In the genomic region with DNA sequence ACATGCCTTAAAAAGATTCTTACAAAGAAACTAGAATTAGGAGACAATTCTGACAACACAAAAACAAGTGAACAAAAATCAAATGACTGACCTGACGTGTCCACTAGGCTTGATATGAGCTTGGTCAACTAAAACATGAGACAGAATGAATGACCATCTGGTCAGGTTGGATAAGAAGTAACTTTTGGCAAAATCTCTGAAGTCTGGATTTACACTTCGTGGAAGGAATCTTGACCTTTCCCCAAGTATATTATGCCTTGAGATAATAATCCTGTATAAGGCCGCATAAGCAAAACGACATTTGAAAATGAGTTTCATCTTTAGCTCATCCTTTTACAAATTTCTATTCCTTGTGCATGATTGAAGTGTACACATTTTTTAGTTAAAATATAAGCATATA, we compare ENCODE assay signal across 1 cellular context.
TF ChIP-seq lines count a peak whose summit lies in the region.

No MANE protein-coding gene starts in this region.

TF ChIP-seq in GM23338, 12 proteins besides CTCF, POLR2A, EP300 and RAD21:
- TF ChIP-seq, protein P1, sequence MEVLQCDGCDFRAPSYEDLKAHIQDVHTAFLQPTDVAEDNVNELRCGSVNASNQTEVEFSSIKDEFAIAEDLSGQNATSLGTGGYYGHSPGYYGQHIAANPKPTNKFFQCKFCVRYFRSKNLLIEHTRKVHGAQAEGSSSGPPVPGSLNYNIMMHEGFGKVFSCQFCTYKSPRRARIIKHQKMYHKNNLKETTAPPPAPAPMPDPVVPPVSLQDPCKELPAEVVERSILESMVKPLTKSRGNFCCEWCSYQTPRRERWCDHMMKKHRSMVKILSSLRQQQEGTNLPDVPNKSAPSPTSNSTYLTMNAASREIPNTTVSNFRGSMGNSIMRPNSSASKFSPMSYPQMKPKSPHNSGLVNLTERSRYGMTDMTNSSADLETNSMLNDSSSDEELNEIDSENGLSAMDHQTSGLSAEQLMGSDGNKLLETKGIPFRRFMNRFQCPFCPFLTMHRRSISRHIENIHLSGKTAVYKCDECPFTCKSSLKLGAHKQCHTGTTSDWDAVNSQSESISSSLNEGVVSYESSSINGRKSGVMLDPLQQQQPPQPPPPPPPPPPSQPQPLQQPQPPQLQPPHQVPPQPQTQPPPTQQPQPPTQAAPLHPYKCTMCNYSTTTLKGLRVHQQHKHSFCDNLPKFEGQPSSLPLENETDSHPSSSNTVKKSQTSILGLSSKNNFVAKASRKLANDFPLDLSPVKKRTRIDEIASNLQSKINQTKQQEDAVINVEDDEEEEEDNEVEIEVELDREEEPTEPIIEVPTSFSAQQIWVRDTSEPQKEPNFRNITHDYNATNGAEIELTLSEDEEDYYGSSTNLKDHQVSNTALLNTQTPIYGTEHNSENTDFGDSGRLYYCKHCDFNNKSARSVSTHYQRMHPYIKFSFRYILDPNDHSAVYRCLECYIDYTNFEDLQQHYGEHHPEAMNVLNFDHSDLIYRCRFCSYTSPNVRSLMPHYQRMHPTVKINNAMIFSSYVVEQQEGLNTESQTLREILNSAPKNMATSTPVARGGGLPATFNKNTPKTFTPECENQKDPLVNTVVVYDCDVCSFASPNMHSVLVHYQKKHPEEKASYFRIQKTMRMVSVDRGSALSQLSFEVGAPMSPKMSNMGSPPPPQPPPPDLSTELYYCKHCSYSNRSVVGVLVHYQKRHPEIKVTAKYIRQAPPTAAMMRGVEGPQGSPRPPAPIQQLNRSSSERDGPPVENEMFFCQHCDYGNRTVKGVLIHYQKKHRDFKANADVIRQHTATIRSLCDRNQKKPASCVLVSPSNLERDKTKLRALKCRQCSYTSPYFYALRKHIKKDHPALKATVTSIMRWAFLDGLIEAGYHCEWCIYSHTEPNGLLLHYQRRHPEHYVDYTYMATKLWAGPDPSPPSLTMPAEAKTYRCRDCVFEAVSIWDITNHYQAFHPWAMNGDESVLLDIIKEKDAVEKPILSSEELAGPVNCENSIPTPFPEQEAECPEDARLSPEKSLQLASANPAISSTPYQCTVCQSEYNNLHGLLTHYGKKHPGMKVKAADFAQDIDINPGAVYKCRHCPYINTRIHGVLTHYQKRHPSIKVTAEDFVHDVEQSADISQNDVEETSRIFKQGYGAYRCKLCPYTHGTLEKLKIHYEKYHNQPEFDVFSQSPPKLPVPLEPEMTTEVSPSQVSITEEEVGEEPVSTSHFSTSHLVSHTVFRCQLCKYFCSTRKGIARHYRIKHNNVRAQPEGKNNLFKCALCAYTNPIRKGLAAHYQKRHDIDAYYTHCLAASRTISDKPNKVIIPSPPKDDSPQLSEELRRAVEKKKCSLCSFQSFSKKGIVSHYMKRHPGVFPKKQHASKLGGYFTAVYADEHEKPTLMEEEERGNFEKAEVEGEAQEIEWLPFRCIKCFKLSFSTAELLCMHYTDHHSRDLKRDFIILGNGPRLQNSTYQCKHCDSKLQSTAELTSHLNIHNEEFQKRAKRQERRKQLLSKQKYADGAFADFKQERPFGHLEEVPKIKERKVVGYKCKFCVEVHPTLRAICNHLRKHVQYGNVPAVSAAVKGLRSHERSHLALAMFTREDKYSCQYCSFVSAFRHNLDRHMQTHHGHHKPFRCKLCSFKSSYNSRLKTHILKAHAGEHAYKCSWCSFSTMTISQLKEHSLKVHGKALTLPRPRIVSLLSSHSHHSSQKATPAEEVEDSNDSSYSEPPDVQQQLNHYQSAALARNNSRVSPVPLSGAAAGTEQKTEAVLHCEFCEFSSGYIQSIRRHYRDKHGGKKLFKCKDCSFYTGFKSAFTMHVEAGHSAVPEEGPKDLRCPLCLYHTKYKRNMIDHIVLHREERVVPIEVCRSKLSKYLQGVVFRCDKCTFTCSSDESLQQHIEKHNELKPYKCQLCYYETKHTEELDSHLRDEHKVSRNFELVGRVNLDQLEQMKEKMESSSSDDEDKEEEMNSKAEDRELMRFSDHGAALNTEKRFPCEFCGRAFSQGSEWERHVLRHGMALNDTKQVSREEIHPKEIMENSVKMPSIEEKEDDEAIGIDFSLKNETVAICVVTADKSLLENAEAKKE (CRISPR knock-in tag; IDR thresholded peaks at IDR 0.05) = no peak
- no peak for TF ChIP-seq EZH2phosphoT487 (IDR thresholded peaks at IDR 0.05; ENCODE audit: unreplicated experiment)
- TF ChIP-seq EZH2 (IDR thresholded peaks at IDR 0.05; ENCODE audit: low read depth, unreplicated experiment) = no peak
- TF ChIP-seq ZNF331 (CRISPR knock-in tag; IDR thresholded peaks at IDR 0.05; ENCODE audit: low read depth) = no peak
